2 cellular contexts compared by ENCODE assay signal in genomic region chr22:38734203-38735100, GRCh38.
TF ChIP-seq lines count a peak whose summit lies in the region.

No MANE protein-coding gene starts in this region.

TF ChIP-seq in IMR-90, 13 proteins besides CTCF, POLR2A, EP300 and RAD21:
- TF ChIP-seq BHLHE40 (IDR thresholded peaks at IDR 0.05; ENCODE audit: low read depth, low read length) (no peak), CHD1 (IDR thresholded peaks at IDR 0.05; ENCODE audit: low read depth, low read length) (no peak), SMC3 (IDR thresholded peaks at IDR 0.05; ENCODE audit: low read depth, low read length) (no peak), CEBPB (IDR thresholded peaks at IDR 0.05; ENCODE audit: low read depth, low read length) (no peak), FOS (IDR thresholded peaks at IDR 0.05; ENCODE audit: low read depth, low read length) (no peak), USF2 (IDR thresholded peaks at IDR 0.05; ENCODE audit: low read depth, low read length) (no peak), MXI1 (IDR thresholded peaks at IDR 0.05; ENCODE audit: borderline replicate concordance, low read depth, low read length) (no peak), RCOR1 (IDR thresholded peaks at IDR 0.05; ENCODE audit: insufficient replicate concordance, low read length) (no peak), MAZ (IDR thresholded peaks at IDR 0.05; ENCODE audit: borderline replicate concordance, low read depth, low read length) (no peak)

TF ChIP-seq in HepG2, 621 proteins besides CTCF, POLR2A, EP300 and RAD21:
- TF ChIP-seq ZNF3 (CRISPR knock-in tag; IDR thresholded peaks at IDR 0.05): no peak
- peak; percentile 46 for TF ChIP-seq AGO1 (IDR thresholded peaks at IDR 0.05; ENCODE audit: low read depth, low read length, poor library complexity, severe bottlenecking)
